In the genomic region with DNA sequence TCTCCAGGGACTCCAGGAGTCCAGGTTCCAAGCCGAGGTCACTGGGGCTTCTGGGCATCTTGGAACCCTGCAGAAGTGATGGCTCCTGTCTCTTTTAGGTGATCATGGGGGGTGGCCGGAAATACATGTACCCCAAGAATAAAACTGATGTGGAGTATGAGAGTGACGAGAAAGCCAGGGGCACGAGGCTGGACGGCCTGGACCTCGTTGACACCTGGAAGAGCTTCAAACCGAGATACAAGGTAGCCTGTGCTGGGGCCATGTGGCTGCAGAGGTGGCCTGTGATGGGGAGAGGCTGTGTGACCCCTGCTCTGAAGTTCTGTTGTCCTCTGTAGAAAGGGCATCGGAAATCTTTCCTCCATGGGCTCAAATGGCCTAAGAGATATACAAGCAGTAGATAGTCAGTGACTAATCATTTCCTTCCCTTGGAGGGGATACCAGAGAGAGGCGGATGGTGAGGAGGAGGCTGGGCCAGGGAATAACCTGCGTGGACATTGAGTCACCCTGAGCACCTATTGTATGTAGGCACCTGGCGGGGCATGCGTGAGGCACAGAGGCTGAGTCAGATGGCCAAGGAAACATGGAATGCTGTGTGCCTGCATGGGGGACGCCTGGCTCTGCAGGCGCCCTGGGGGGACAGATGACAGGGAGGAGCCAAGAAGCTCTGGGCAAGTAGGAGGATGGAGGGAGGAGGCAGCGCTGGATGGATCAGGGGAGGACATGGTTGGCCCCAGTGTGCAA, we compare ENCODE assay signal across 14 cellular contexts. TPM values are rescaled to one million over a fixed set of nuclear protein-coding genes. Genes with fewer than 3 reads are reported as not detected.
DNase-seq lines count a peak whose midpoint lies in the region; ATAC-seq and TF ChIP-seq lines count a peak whose summit lies in the region.
"Had no signal": no experiment of that assay in that cellular context is flagged by ENCODE, and none has a peak within 500 bp of the region (broad histone marks: within the 10 kb centered on the region; RNA-seq: fewer than 3 reads in every experiment).

No MANE protein-coding gene starts in this region.

- H3K4me3 Mint-ChIP-seq in natural killer cell treated with Interleukin-12 subunit alpha and Interleukin-12 subunit beta and Interleukin-15 and Interleukin-18, amount 100 ng/mL, for 72 hours: no peak overlapping the region
- no peak overlapping the region for H3K4me3 Mint-ChIP-seq in natural killer cell
- H3K4me3 Mint-ChIP-seq: activated T-cell treated with anti-CD3 and anti-CD28 coated beads, Interleukin-2, amount 50 U/mL, for 24 hours; type B pancreatic cell had no signal

- DNase-seq in natural killer cell treated with Interleukin-12 subunit alpha and Interleukin-12 subunit beta and Interleukin-15 and Interleukin-18, amount 100 ng/mL, for 72 hours (ENCODE audit: low spot score): peak; percentile 48
- DNase-seq in natural killer cell (no peak), astrocyte of the spinal cord (ENCODE audit: low read depth, low spot score) (peak; percentile 53), kidney tubule cell (ENCODE audit: low spot score) (peak; percentile 37), putamen (ENCODE audit: low spot score) (no peak), GDM1 (lab: John Stamatoyannopoulos, UW) (no peak)
- DNase-seq in effector CD8-positive, alpha-beta T cell (lab: John Stamatoyannopoulos, UW): no peak
- no peak for DNase-seq in stimulated activated naive CD8-positive, alpha-beta T cell treated with anti-CD3 and anti-CD28 coated beads, Interleukin-15, Interleukin-2, amounts not matched to agents 100 U/mL and 50 U/mL, for 24 hours
- DNase-seq: activated T-cell treated with anti-CD3 and anti-CD28 coated beads, Interleukin-2, amount 50 U/mL, for 24 hours; NCI-H1930; nucleus accumbens had no signal

- TF ChIP-seq CTCF in natural killer cell (IDR thresholded peaks at IDR 0.05): no peak
- no peak for TF ChIP-seq CTCF in astrocyte of the spinal cord (IDR thresholded peaks at IDR 0.05; ENCODE audit: low read depth, low read length)

- H3K4me3 ChIP-seq in astrocyte of the spinal cord (ENCODE audit: low read depth, low read length): no peak overlapping the region
- H3K4me3 ChIP-seq: dorsolateral prefrontal cortex had no signal

- ATAC-seq in natural killer cell treated with Interleukin-12 subunit alpha and Interleukin-12 subunit beta and Interleukin-15 and Interleukin-18, amount 100 ng/mL, for 72 hours: no peak
- ATAC-seq in natural killer cell: no peak
- no peak for ATAC-seq in stimulated activated naive CD8-positive, alpha-beta T cell treated with anti-CD3 and anti-CD28 coated beads, Interleukin-15, Interleukin-2, amounts not matched to agents 100 U/mL and 50 U/mL, for 24 hours
- ATAC-seq: left lobe of liver had no signal

- intact Hi-C loops in natural killer cell (cut with micrococcal nuclease): no loop called here

- no peaks in the 10 kb centered on the region for H3K36me3 Mint-ChIP-seq in natural killer cell treated with Interleukin-12 subunit alpha and Interleukin-12 subunit beta and Interleukin-15 and Interleukin-18, amount 100 ng/mL, for 72 hours
- H3K36me3 Mint-ChIP-seq in natural killer cell: no peaks in the 10 kb centered on the region
- H3K36me3 Mint-ChIP-seq: type B pancreatic cell had no signal

- H3K27ac Mint-ChIP-seq in natural killer cell treated with Interleukin-12 subunit alpha and Interleukin-12 subunit beta and Interleukin-15 and Interleukin-18, amount 100 ng/mL, for 72 hours: no peak overlapping the region
- no peak overlapping the region for H3K27ac Mint-ChIP-seq in natural killer cell
- H3K27ac Mint-ChIP-seq: activated T-cell treated with anti-CD3 and anti-CD28 coated beads, Interleukin-2, amount 50 U/mL, for 24 hours; type B pancreatic cell had no signal

- no peaks in the 10 kb centered on the region for H3K27me3 Mint-ChIP-seq in natural killer cell treated with Interleukin-12 subunit alpha and Interleukin-12 subunit beta and Interleukin-15 and Interleukin-18, amount 100 ng/mL, for 72 hours
- H3K27me3 Mint-ChIP-seq in natural killer cell (ENCODE audit: low read depth in 2 of 2): peaks cover 0 to 4% of the 10 kb centered on the region in 2 donors
- H3K27me3 Mint-ChIP-seq: type B pancreatic cell had no signal

- no peaks in the 10 kb centered on the region for H3K9me3 Mint-ChIP-seq in natural killer cell treated with Interleukin-12 subunit alpha and Interleukin-12 subunit beta and Interleukin-15 and Interleukin-18, amount 100 ng/mL, for 72 hours
- H3K9me3 Mint-ChIP-seq in natural killer cell: no peaks in the 10 kb centered on the region
- H3K9me3 Mint-ChIP-seq: activated T-cell treated with anti-CD3 and anti-CD28 coated beads, Interleukin-2, amount 50 U/mL, for 24 hours; type B pancreatic cell had no signal

- no peaks in the 10 kb centered on the region for H3K4me1 Mint-ChIP-seq in natural killer cell treated with Interleukin-12 subunit alpha and Interleukin-12 subunit beta and Interleukin-15 and Interleukin-18, amount 100 ng/mL, for 72 hours (ENCODE audit: low read depth in 2 of 2)
- H3K4me1 Mint-ChIP-seq in natural killer cell: no peaks in the 10 kb centered on the region

- in situ Hi-C loops in astrocyte of the spinal cord (cut with HindIII; ENCODE audit: low sequenced_read_pairs): no loop called here

RNA-seq across cellular contexts. Expression of gene ALPL, which starts 59.0 kb away (rescaled TPM):
- not detected for total RNA-seq in natural killer cell treated with Interleukin-12 subunit alpha and Interleukin-12 subunit beta and Interleukin-15 and Interleukin-18, amount 100 ng/mL, for 72 hours
- total RNA-seq in natural killer cell: 1 to 10 TPM in 1 of 3 donors, not detected in 2; 2.4 TPM

Comparison
In these comparisons a context has a peak if more than half of its experiments do, and no peak if none do; other contexts are left out.
1. DNase-seq: peak in natural killer cell treated with Interleukin-12 subunit alpha and Interleukin-12 subunit beta and Interleukin-15 and Interleukin-18, amount 100 ng/mL, for 72 hours (single experiment), astrocyte of the spinal cord (single experiment) and kidney tubule cell (single experiment); none in natural killer cell (single experiment), putamen (single experiment), GDM1 (single experiment), effector CD8-positive, alpha-beta T cell (single experiment) and stimulated activated naive CD8-positive, alpha-beta T cell treated with anti-CD3 and anti-CD28 coated beads, Interleukin-15, Interleukin-2, amounts not matched to agents 100 U/mL and 50 U/mL, for 24 hours (single experiment).